19 cellular contexts compared by ENCODE assay signal in the genomic region with DNA sequence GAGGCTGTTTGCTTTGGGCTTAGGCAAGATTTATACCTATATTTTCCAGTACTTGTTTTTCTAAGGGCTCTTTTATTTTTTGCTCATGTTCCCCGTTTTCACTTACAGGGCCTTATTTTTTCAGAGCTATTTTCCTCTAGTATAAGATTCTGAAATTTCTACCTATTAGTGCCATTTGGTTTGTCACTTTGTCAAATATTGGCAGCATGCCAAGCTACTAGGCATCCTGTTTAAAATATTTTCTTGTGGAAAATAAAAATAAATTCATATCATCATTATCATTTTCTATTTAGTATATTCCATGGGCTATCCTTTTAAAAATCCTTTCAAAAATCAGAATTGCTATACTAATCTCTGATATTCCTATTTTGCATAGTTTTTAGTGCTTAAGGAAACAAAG.
"Had no signal": no experiment of that assay in that cellular context is flagged by ENCODE, and none has a peak within 500 bp of the region (broad histone marks: within the 10 kb centered on the region; RNA-seq: fewer than 3 reads in every experiment).

No MANE protein-coding gene starts in this region.

- H3K79me2 ChIP-seq: parathyroid adenoma had no signal

- H3K4me1 ChIP-seq: left lung, neural progenitor cell, parathyroid adenoma, prostate gland, right atrium auricular region, sigmoid colon, stomach, thyroid gland, vagina had no signal

- DNase-seq: dorsolateral prefrontal cortex; effector CD4-positive, alpha-beta T cell; left cardiac atrium; left lung; mesendoderm; midbrain; naive thymus-derived CD4-positive, alpha-beta T cell; sigmoid colon; stimulated activated CD4-positive, alpha-beta T cell treated with anti-CD3 and anti-CD28 coated beads, Interleukin-2, amount 100 ng/mL, for 24 hours; stimulated activated CD4-positive, alpha-beta T cell treated with anti-CD3 and anti-CD28 coated beads, Interleukin-4, amount 100 ng/mL, for 24 hours; stimulated activated naive CD4-positive, alpha-beta T cell treated with Interleukin-2 at 50 U/mL for 16 hours; stomach; thyroid gland; trophoblast cell had no signal

- H3K4me2 ChIP-seq: neural progenitor cell had no signal

- H3K27me3 ChIP-seq: dorsolateral prefrontal cortex, left lung, neural progenitor cell, right atrium auricular region, sigmoid colon, stomach, thyroid gland, vagina had no signal

- H3K9ac ChIP-seq: neural progenitor cell, parathyroid adenoma had no signal

- H3K9me3 ChIP-seq: left lung, prostate gland, right atrium auricular region, sigmoid colon, stomach, thyroid gland, vagina had no signal

- H3K4me3 ChIP-seq: dorsolateral prefrontal cortex, left lung, neural progenitor cell, prostate gland, right atrium auricular region, sigmoid colon, stomach, thyroid gland, vagina had no signal

- H3K36me3 ChIP-seq: left lung, neural progenitor cell, prostate gland, right atrium auricular region, sigmoid colon, stomach, thyroid gland, vagina had no signal

- H3K27ac ChIP-seq: dorsolateral prefrontal cortex, left lung, neural progenitor cell, parathyroid adenoma, prostate gland, right atrium auricular region, sigmoid colon, stomach, thyroid gland, vagina had no signal

- H2AFZ ChIP-seq: neural progenitor cell, parathyroid adenoma had no signal
